8 cellular contexts compared by ENCODE assay signal in the genomic region with DNA sequence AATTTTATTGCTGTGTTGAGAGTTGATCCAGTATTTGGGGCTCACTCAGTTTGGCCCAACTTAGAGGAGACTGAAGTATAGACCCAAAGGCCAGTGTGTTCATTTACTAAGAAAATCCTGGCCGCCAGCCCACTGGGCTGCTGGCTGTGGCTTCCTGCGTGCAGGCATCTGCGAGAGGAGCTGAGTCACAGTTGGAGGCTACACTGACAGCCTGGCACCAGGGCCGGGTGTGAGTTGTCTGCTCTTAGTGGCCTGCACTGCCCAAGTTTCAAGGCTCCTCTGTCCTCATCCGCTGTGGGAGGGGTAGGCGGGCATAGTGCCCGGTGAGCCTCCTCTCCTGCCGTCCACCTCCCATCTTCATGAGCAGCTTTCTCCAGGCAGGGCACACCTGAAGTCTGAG. TPM values are rescaled to one million over a fixed set of nuclear protein-coding genes. Genes with fewer than 3 reads are reported as not detected.
DNase-seq lines count a peak whose midpoint lies in the region; ATAC-seq, FAIRE-seq and TF ChIP-seq lines count a peak whose summit lies in the region.

No MANE protein-coding gene starts in this region.

- H3K27me3 ChIP-seq in SJSA1 (replicated peaks) (no peaks in the 10 kb centered on the region), endothelial cell of umbilical vein (ENCODE audit: control insufficient read depth in 2 of 2, insufficient read depth in 2 of 2, low read length in 2 of 2) (no peaks in the 10 kb centered on the region), vagina (no peaks in the 10 kb centered on the region)

- no peak for ATAC-seq in GM18502 (IDR thresholded peaks at IDR 0.05; ENCODE audit: poor library complexity, unreplicated experiment)

- peak; percentile 99 for FAIRE-seq in endothelial cell of umbilical vein (lab: Jason Lieb, UNC)

- intact Hi-C loops in endothelial cell of umbilical vein (cut with micrococcal nuclease), result loop anchor here (1.0 kb wide), 1 partner anchor 39 kb away; no protein-coding TSS in a partner anchor
- intact Hi-C loops in vagina (cut with DNase I), result no loop called here

- H3K9me3 ChIP-seq in SJSA1 (replicated peaks), result no peaks in the 10 kb centered on the region
- H3K9me3 ChIP-seq in endothelial cell of umbilical vein (replicated peaks; ENCODE audit: control insufficient read depth, insufficient read depth, low read length), result no peaks in the 10 kb centered on the region
- H3K9me3 ChIP-seq in vagina, result no peaks in the 10 kb centered on the region

- peaks cover 3% of the 10 kb centered on the region for H3K79me2 ChIP-seq in endothelial cell of umbilical vein (ENCODE audit: control insufficient read depth, insufficient read depth, low read length)

- dilution Hi-C loops in endothelial cell of umbilical vein (cut with MboI; ENCODE audit: extremely low pct_ligation_motif_present, low sequenced_read_pairs), result no loop called here

- H2AFZ ChIP-seq in endothelial cell of umbilical vein (ENCODE audit: low read depth, low read length), result no peak overlapping the region

- DNase-seq in Daoy (ENCODE audit: low read depth), result peak; percentile 98
- peak; percentile 86 to 94 for DNase-seq in SJSA1 (ENCODE audit: low read depth in 1 of 2, low spot score in 2 of 2)
- peak; percentile 89 for DNase-seq in endothelial cell of umbilical vein (ENCODE audit: low read depth, low spot score)
- DNase-seq in myocyte (ENCODE audit: low read depth), result peak; percentile 97
- no peak for DNase-seq in vagina (ENCODE audit: extremely low spot score in 2 of 2)
- no peak for DNase-seq in DMS79 (lab: John Stamatoyannopoulos, UW)
- DNase-seq in GM20000 (ENCODE audit: low spot score), result no peak

- no TSS peak for BruUV-seq in endothelial cell of umbilical vein (replicated peaks; lab: Mats Ljungman, UMichigan)

- no peaks in the 10 kb centered on the region for H3K9me1 ChIP-seq in endothelial cell of umbilical vein (replicated peaks; ENCODE audit: control insufficient read depth, extremely low read depth, insufficient read depth, low read length)

- CTCF ChIA-PET in endothelial cell of umbilical vein (lab: Charles Lee), result interaction anchor here (0.8 to 3.1 kb wide), 3 partner anchors 10 to 151 kb away, joined by 3 to 40 read pairs (median 3); no protein-coding TSS in a partner anchor

- H3K9ac ChIP-seq in endothelial cell of umbilical vein (replicated peaks; ENCODE audit: extremely low read depth, insufficient read depth, low read length), result peak overlapping the region; percentile 26

- peaks cover 91% of the 10 kb centered on the region for H3K36me3 ChIP-seq in SJSA1
- peaks cover 25 to 49% of the 10 kb centered on the region in 2 experiments for H3K36me3 ChIP-seq in endothelial cell of umbilical vein (ENCODE audit: control insufficient read depth in 2 of 2, extremely low read depth in 1 of 2, insufficient read depth in 2 of 2, low read length in 2 of 2)
- peaks cover 0 to 71% of the 10 kb centered on the region in 2 donors for H3K36me3 ChIP-seq in vagina

- H3K27ac ChIP-seq in SJSA1 (peak overlapping the region; percentile 92), endothelial cell of umbilical vein (ENCODE audit: insufficient read depth, low read depth, low read length) (peak overlapping the region; percentile 80), vagina (peak overlapping the region; percentile 39)

- no peaks in the 10 kb centered on the region for H4K20me1 ChIP-seq in endothelial cell of umbilical vein (replicated peaks; ENCODE audit: control insufficient read depth, extremely low read depth, insufficient read depth, low read length)

- TF ChIP-seq POLR2A in endothelial cell of umbilical vein (IDR thresholded peaks at IDR 0.05; ENCODE audit: low read depth, low read length) (no peak), vagina (IDR thresholded peaks at IDR 0.05) (no peak)

- no peak overlapping the region for H3K4me3 ChIP-seq in SJSA1
- H3K4me3 ChIP-seq in endothelial cell of umbilical vein (replicated peaks in 1 of 3; ENCODE audit: insufficient read depth in 1 of 3, low read depth in 1 of 3, low read length in 3 of 3), result no peak overlapping the region
- no peak overlapping the region for H3K4me3 ChIP-seq in vagina

- POLR2A ChIA-PET in endothelial cell of umbilical vein (lab: Charles Lee), result interaction anchor here (0.6 kb wide), 1 partner anchor 26 kb away, joined by 6 read pairs; no protein-coding TSS in a partner anchor

- H3K4me1 ChIP-seq in SJSA1 (replicated peaks) (peaks cover 69% of the 10 kb centered on the region), endothelial cell of umbilical vein (ENCODE audit: control insufficient read depth, extremely low read depth, insufficient read depth, low read length) (peaks cover 24% of the 10 kb centered on the region), vagina (peaks cover 28% of the 10 kb centered on the region)

- H3K4me2 ChIP-seq in endothelial cell of umbilical vein (ENCODE audit: insufficient read depth, low read length), result peak overlapping the region; percentile 38

- no peak for TF ChIP-seq CTCF in endothelial cell of umbilical vein (IDR thresholded peaks at IDR 0.05; ENCODE audit: extremely low read depth in 1 of 2, insufficient read depth in 1 of 2, low read depth in 1 of 2, low read length in 2 of 2)
- TF ChIP-seq CTCF in vagina (IDR thresholded peaks at IDR 0.05), result no peak
- TF ChIP-seq CTCF in GM20000 (IDR thresholded peaks at IDR 0.05; ENCODE audit: extremely low read depth, missing control alignments), result no peak

TF ChIP-seq in endothelial cell of umbilical vein, 7 proteins besides CTCF, POLR2A, EP300 and RAD21:
- TF ChIP-seq GATA2 (IDR thresholded peaks at IDR 0.05; ENCODE audit: insufficient read depth, insufficient read length, low read depth, low read length), result no peak
- TF ChIP-seq, protein P1, sequence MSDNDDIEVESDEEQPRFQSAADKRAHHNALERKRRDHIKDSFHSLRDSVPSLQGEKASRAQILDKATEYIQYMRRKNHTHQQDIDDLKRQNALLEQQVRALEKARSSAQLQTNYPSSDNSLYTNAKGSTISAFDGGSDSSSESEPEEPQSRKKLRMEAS (IDR thresholded peaks at IDR 0.05; ENCODE audit: insufficient read depth, insufficient read length), result no peak
- peak; percentile 68 for TF ChIP-seq POLR2AphosphoS5 (IDR thresholded peaks at IDR 0.05; ENCODE audit: insufficient read depth, low read depth, low read length)
- peak; percentile 82 for TF ChIP-seq FOS (IDR thresholded peaks at IDR 0.05; ENCODE audit: borderline replicate concordance, insufficient read depth, low read length)
- peak; percentile 27 for TF ChIP-seq JUN (IDR thresholded peaks at IDR 0.05; ENCODE audit: borderline replicate concordance, insufficient read depth, insufficient read length, low read depth)
- no peak for TF ChIP-seq EZH2 (IDR thresholded peaks at IDR 0.05; ENCODE audit: borderline replicate concordance, low read depth, low read length, severe bottlenecking)
- TF ChIP-seq MYC (IDR thresholded peaks at IDR 0.05; ENCODE audit: low read depth, low read length), result no peak

RNA-seq across cellular contexts. Expression of a gene that starts 54.2 kb away (rescaled TPM):
- total RNA-seq in Daoy (2014; rRNA removed; shearing (Covaris generic)), result 0.95 and 3.0 TPM in 2 replicates
- 1.0 and 1.1 TPM in 2 replicates for total RNA-seq in SJSA1 (2014; rRNA removed; shearing (Covaris generic))
- total RNA-seq in endothelial cell of umbilical vein, result 2.7 and 4.4 TPM in 2 replicates
- polyA plus RNA-seq in endothelial cell of umbilical vein, result 2.9 and 3.5 TPM in 2 replicates
- 2.2 and 2.6 TPM in 2 replicates for polyA plus RNA-seq in endothelial cell of umbilical vein (2011; cell fraction: cytosol; rRNA removed)
- 2.4 and 2.9 TPM in 2 replicates for polyA plus RNA-seq in endothelial cell of umbilical vein (2011; cell fraction: nucleus; rRNA removed)
- 2.7 and 3.6 TPM in 2 replicates for polyA plus RNA-seq in endothelial cell of umbilical vein (2012)
- 2.4 and 3.9 TPM in 2 replicates for polyA minus RNA-seq in endothelial cell of umbilical vein
- 2.8 TPM for polyA minus RNA-seq in endothelial cell of umbilical vein (2011; cell fraction: cytosol; rRNA and poly(A)+ RNA removed)
- polyA minus RNA-seq in endothelial cell of umbilical vein (2011; cell fraction: nucleus; rRNA and poly(A)+ RNA removed), result 0.91 and 0.96 TPM in 2 replicates
- total RNA-seq in myocyte, result 8.8 and 9.4 TPM in 2 replicates
- 5.4 TPM for polyA plus RNA-seq in myocyte (2012)
- 0.74 TPM for total RNA-seq in vagina

Comparison
In these comparisons a context has a peak if more than half of its experiments do, and no peak if none do; other contexts are left out.
1. DNase-seq: peak in Daoy (single experiment), SJSA1 (2 of 2), endothelial cell of umbilical vein (single experiment) and myocyte (single experiment); none in vagina (0 of 2), DMS79 (single experiment) and GM20000 (single experiment).
2. H3K27ac ChIP-seq: peak in every context shown above with its lines; median percentile 92 in SJSA1; 80 in endothelial cell of umbilical vein; 39 in vagina.